8 cellular contexts compared by ENCODE assay signal in genomic region chr1:226223786-226224244, GRCh38. TPM values are rescaled to one million over a fixed set of nuclear protein-coding genes. Genes with fewer than 3 reads are reported as not detected.
DNase-seq lines count a peak whose midpoint lies in the region; ATAC-seq and TF ChIP-seq lines count a peak whose summit lies in the region.
"Had no signal": no experiment of that assay in that cellular context is flagged by ENCODE, and none has a peak within 500 bp of the region (broad histone marks: within the 10 kb centered on the region; RNA-seq: fewer than 3 reads in every experiment).

No MANE protein-coding gene starts in this region.

- H3K4me1 ChIP-seq in iPS-20b (ENCODE audit: insufficient read depth, low read length), result peaks cover 17% of the 10 kb centered on the region; the same call in 1 of the 2 replicates
- peaks cover 12% of the 10 kb centered on the region for H3K4me1 ChIP-seq in suprapubic skin

- H3K9me3 ChIP-seq in iPS-20b (ENCODE audit: insufficient read depth, low read depth, low read length), result no peaks in the 10 kb centered on the region
- no peaks in the 10 kb centered on the region for H3K9me3 ChIP-seq in suprapubic skin

- H3K27ac ChIP-seq in iPS-20b (ENCODE audit: low read length), result no peak overlapping the region
- no peak overlapping the region for H3K27ac ChIP-seq in suprapubic skin

- DNase-seq in HPDE6-E6E7 (ENCODE audit: extremely low spot score) (peak; percentile 19), suprapubic skin (ENCODE audit: low spot score in 2 of 2) (no peak)
- peak; percentile 11 for DNase-seq in activated T-helper 1 cell treated with anti-CD3 and anti-CD28 coated beads, Interleukin-12 subunit alpha, Interleukin-12 subunit beta, Interleukin-2, Interleukin-4 antibody, amounts not matched to agents 30 ng/mL and 10 ng/mL and 1 ng/mL, durations not matched to agents 14 hours and 24 hours and 36 hours (ENCODE audit: low spot score)

- H3K4me3 Mint-ChIP-seq in activated T-helper 1 cell treated with anti-CD3 and anti-CD28 coated beads, Interleukin-12 subunit alpha, Interleukin-12 subunit beta, Interleukin-2, Interleukin-4 antibody, amounts not matched to agents 30 ng/mL and 10 ng/mL and 1 ng/mL, durations not matched to agents 14 hours and 24 hours and 36 hours, result peak overlapping the region; percentile 78

- peak overlapping the region; percentile 80 for H3K4me3 ChIP-seq in iPS-20b (ENCODE audit: low read length)
- H3K4me3 ChIP-seq in suprapubic skin, result peak overlapping the region; percentile 52

- H3K9ac ChIP-seq in iPS-20b (ENCODE audit: low read depth, low read length), result peak overlapping the region; percentile 61

- peaks cover 42% of the 10 kb centered on the region for H3K27me3 ChIP-seq in iPS-20b (ENCODE audit: insufficient read depth, low read length)
- peaks cover 26% of the 10 kb centered on the region for H3K27me3 ChIP-seq in suprapubic skin

- peaks cover 6% of the 10 kb centered on the region for H3K4me1 Mint-ChIP-seq in activated T-helper 1 cell treated with anti-CD3 and anti-CD28 coated beads, Interleukin-12 subunit alpha, Interleukin-12 subunit beta, Interleukin-2, Interleukin-4 antibody, amounts not matched to agents 30 ng/mL and 10 ng/mL and 1 ng/mL, durations not matched to agents 14 hours and 24 hours and 36 hours (ENCODE audit: low read depth)

- intact Hi-C loops in activated T-helper 1 cell treated with anti-CD3 and anti-CD28 coated beads, Interleukin-12 subunit alpha, Interleukin-12 subunit beta, Interleukin-2, Interleukin-4 antibody, amounts not matched to agents 30 ng/mL and 10 ng/mL and 1 ng/mL, durations not matched to agents 14 hours and 24 hours and 36 hours (cut with micrococcal nuclease), result loop anchor here (5.0 kb wide), 1 partner anchor 108 kb away; no protein-coding TSS in a partner anchor

- no peak for TF ChIP-seq EP300 in suprapubic skin (IDR thresholded peaks at IDR 0.05)

- ATAC-seq in GM21381 (IDR thresholded peaks at IDR 0.05; ENCODE audit: unreplicated experiment) (peak; percentile 51), HG03571 (IDR thresholded peaks at IDR 0.05; ENCODE audit: unreplicated experiment) (no peak)

- H3K27ac Mint-ChIP-seq in activated T-helper 1 cell treated with anti-CD3 and anti-CD28 coated beads, Interleukin-12 subunit alpha, Interleukin-12 subunit beta, Interleukin-2, Interleukin-4 antibody, amounts not matched to agents 30 ng/mL and 10 ng/mL and 1 ng/mL, durations not matched to agents 14 hours and 24 hours and 36 hours, result no peak overlapping the region

- 2% methylated on average over 26 of the region's 55 CpGs for WGBS in suprapubic skin

- no peak for TF ChIP-seq POLR2A in suprapubic skin (IDR thresholded peaks at IDR 0.05)

- peaks cover 38% of the 10 kb centered on the region for H3K27me3 Mint-ChIP-seq in activated T-helper 1 cell treated with anti-CD3 and anti-CD28 coated beads, Interleukin-12 subunit alpha, Interleukin-12 subunit beta, Interleukin-2, Interleukin-4 antibody, amounts not matched to agents 30 ng/mL and 10 ng/mL and 1 ng/mL, durations not matched to agents 14 hours and 24 hours and 36 hours (ENCODE audit: insufficient read depth)

- H3K9me3 Mint-ChIP-seq in activated T-helper 1 cell treated with anti-CD3 and anti-CD28 coated beads, Interleukin-12 subunit alpha, Interleukin-12 subunit beta, Interleukin-2, Interleukin-4 antibody, amounts not matched to agents 30 ng/mL and 10 ng/mL and 1 ng/mL, durations not matched to agents 14 hours and 24 hours and 36 hours, result no peaks in the 10 kb centered on the region

- H3K36me3 ChIP-seq in iPS-20b (ENCODE audit: insufficient read depth, low read depth, low read length) (no peaks in the 10 kb centered on the region), suprapubic skin (no peaks in the 10 kb centered on the region)

- TF ChIP-seq CTCF in GM12872 (IDR thresholded peaks at IDR 0.05; ENCODE audit: insufficient read depth, low read depth, low read length), result peak; percentile 31; the same call in 2 of the 3 replicates
- no peak for TF ChIP-seq CTCF in suprapubic skin (IDR thresholded peaks at IDR 0.05)

- no peaks in the 10 kb centered on the region for H3K36me3 Mint-ChIP-seq in activated T-helper 1 cell treated with anti-CD3 and anti-CD28 coated beads, Interleukin-12 subunit alpha, Interleukin-12 subunit beta, Interleukin-2, Interleukin-4 antibody, amounts not matched to agents 30 ng/mL and 10 ng/mL and 1 ng/mL, durations not matched to agents 14 hours and 24 hours and 36 hours (ENCODE audit: low read depth)

RNA-seq across cellular contexts. Expression of gene MIXL1, which starts 0.4 kb away (rescaled TPM):
- not detected in 2 replicates for total RNA-seq in activated T-helper 1 cell treated with anti-CD3 and anti-CD28 coated beads, Interleukin-12 subunit alpha, Interleukin-12 subunit beta, Interleukin-2, Interleukin-4 antibody, amounts not matched to agents 30 ng/mL and 10 ng/mL and 1 ng/mL, durations not matched to agents 14 hours and 24 hours and 36 hours
- under 1 TPM in 1 of 4 donors, not detected in 3; 0.45 TPM for total RNA-seq in suprapubic skin
- total RNA-seq: subcutaneous adipose tissue had no signal

RNA-seq across cellular contexts. Expression of gene ACBD3, which starts 37.3 kb away (rescaled TPM):
- 23.6 and 26.0 TPM in 2 replicates for total RNA-seq in activated T-helper 1 cell treated with anti-CD3 and anti-CD28 coated beads, Interleukin-12 subunit alpha, Interleukin-12 subunit beta, Interleukin-2, Interleukin-4 antibody, amounts not matched to agents 30 ng/mL and 10 ng/mL and 1 ng/mL, durations not matched to agents 14 hours and 24 hours and 36 hours
- 10 to 100 TPM; 38.0 to 64.5 (median 42.4) TPM for total RNA-seq in suprapubic skin

Comparison
In these comparisons a context has a peak if more than half of its experiments do, and no peak if none do; other contexts are left out.
1. DNase-seq: peak in HPDE6-E6E7 (single experiment) and activated T-helper 1 cell treated with anti-CD3 and anti-CD28 coated beads, Interleukin-12 subunit alpha, Interleukin-12 subunit beta, Interleukin-2, Interleukin-4 antibody, amounts not matched to agents 30 ng/mL and 10 ng/mL and 1 ng/mL, durations not matched to agents 14 hours and 24 hours and 36 hours (single experiment); none in suprapubic skin (0 of 2).